ENCODE assay signal across 9 cellular contexts in the genomic region with DNA sequence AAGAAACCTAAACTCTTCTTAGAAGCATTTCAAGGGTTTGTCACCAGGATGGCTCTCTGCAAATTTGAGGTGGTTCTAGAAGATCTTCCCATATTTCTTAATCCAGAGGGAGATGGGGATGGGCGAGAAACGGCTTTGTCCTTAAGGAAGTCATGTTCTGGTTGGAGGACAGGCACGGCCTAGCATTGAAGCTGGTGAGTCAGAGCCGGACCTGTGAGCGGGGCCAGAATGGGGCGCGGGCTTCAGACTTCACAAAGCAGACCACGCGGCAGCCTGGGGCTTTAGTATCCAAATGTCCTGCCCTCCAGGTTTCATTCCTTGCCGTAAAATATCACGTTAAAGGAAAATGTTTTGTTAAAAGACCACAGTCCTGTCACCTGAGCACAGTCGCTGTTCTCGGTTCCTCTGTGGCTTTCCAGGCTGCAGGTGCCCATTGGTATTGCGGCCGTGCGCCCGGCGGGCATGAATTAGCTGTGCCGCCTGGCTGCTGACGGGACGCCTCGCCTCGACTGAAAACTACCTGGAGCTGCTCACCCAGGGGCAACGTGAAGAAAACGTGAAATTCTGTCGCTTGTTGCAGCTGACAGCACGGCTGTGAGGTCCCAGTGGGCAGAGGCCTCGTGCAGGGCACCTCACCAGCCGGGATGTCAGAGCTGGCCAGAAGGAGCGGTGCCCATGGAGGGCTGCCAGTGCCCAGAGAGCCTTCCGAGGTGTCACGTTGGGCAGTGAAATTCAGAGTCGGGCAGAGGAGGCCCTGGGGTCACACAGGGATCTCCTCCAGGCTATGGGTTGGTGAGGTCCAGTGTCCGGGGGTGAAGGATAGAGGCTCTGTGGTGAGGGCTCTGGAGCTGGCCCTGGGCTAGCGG. TPM values are rescaled to one million over a fixed set of nuclear protein-coding genes. Genes with fewer than 3 reads are reported as not detected.
DNase-seq lines count a peak whose midpoint lies in the region; ATAC-seq and TF ChIP-seq lines count a peak whose summit lies in the region.
"Had no signal": no experiment of that assay in that cellular context is flagged by ENCODE, and none has a peak within 500 bp of the region (broad histone marks: within the 10 kb centered on the region; RNA-seq: fewer than 3 reads in every experiment).

No MANE protein-coding gene starts in this region.

- H3K4me2 ChIP-seq in OCI-LY1 (ENCODE audit: low read length) = peak overlapping the region; percentile 16; the same call in 1 of the 2 replicates

- no peak overlapping the region for H3K9ac ChIP-seq in OCI-LY1 (ENCODE audit: low read length)

- no peaks in the 10 kb centered on the region for H3K9me2 ChIP-seq in OCI-LY1 (ENCODE audit: low read depth, low read length)

- no peak overlapping the region for H2AFZ ChIP-seq in OCI-LY1 (ENCODE audit: low read length)

- peak; percentile 57 for ATAC-seq in Right ventricle myocardium superior (ENCODE audit: poor library complexity)

- H4K20me1 ChIP-seq in OCI-LY1 (ENCODE audit: insufficient read depth, low read length) = no peaks in the 10 kb centered on the region

- TF ChIP-seq CTCF in GM12864 (IDR thresholded peaks at IDR 0.05; ENCODE audit: low read depth, low read length, missing control alignments) (peak; percentile 1), OCI-LY1 (IDR thresholded peaks at IDR 0.05; ENCODE audit: low read length) (no peak)

- peaks cover 14% of the 10 kb centered on the region; the same call in 1 of the 2 replicates for H3K27me3 ChIP-seq in OCI-LY1 (ENCODE audit: insufficient read depth, low read length)

- intact Hi-C loops in Right ventricle myocardium superior (cut with DNase I) = loop anchor here (5.0 kb wide), 1 partner anchor 34 kb away; no protein-coding TSS in a partner anchor

- H3K4me1 ChIP-seq in OCI-LY1 (ENCODE audit: insufficient read depth, low read length, severe bottlenecking) = peaks cover 16% of the 10 kb centered on the region

- DNase-seq in GM12864 (ENCODE audit: low read depth) (no peak), Right ventricle myocardium superior (peak; percentile 72), renal cortical epithelial cell (ENCODE audit: low read depth) (peak; percentile 21), NCI-H524 (lab: John Stamatoyannopoulos, UW) (no peak), GOT3 (lab: John Stamatoyannopoulos, UW) (no peak), NCI-H2029 (lab: John Stamatoyannopoulos, UW) (no peak)
- DNase-seq in stimulated activated CD4-positive, alpha-beta T cell treated with anti-CD3 and anti-CD28 coated beads, Interleukin-2, amount 100 ng/mL, for 48 hours = no peak
- DNase-seq: NCI-H345 had no signal

- H3K4me3 ChIP-seq in GM12864 (ENCODE audit: low read depth, low read length) (no peak overlapping the region), OCI-LY1 (ENCODE audit: low read depth, low read length, poor library complexity, severe bottlenecking) (no peak overlapping the region)

- H3F3A ChIP-seq in OCI-LY1 (ENCODE audit: insufficient read depth, low read length) = no peaks in the 10 kb centered on the region

- no peaks in the 10 kb centered on the region for H3K9me3 ChIP-seq in OCI-LY1 (ENCODE audit: low read length)

- no peaks in the 10 kb centered on the region for H3K36me3 ChIP-seq in OCI-LY1 (ENCODE audit: insufficient read depth, low read length)

- H3K79me2 ChIP-seq in OCI-LY1 (ENCODE audit: insufficient read depth, low read length) = no peaks in the 10 kb centered on the region

- no peak overlapping the region for H3K27ac ChIP-seq in OCI-LY1 (ENCODE audit: low read depth, low read length, poor library complexity, severe bottlenecking)

RNA-seq across cellular contexts. Expression of a gene that starts 59.0 kb away (rescaled TPM):
- 49.8 TPM for total RNA-seq in Right ventricle myocardium superior
- 16.8 and 58.6 TPM in 2 replicates for total RNA-seq in renal cortical epithelial cell

Comparison
In these comparisons a context has a peak if more than half of its experiments do, and no peak if none do; other contexts are left out.
1. DNase-seq: peak in Right ventricle myocardium superior (single experiment) and renal cortical epithelial cell (single experiment); none in GM12864 (single experiment), NCI-H524 (0 of 2), GOT3 (single experiment), stimulated activated CD4-positive, alpha-beta T cell treated with anti-CD3 and anti-CD28 coated beads, Interleukin-2, amount 100 ng/mL, for 48 hours (0 of 2) and NCI-H2029 (single experiment).